14 cellular contexts compared by ENCODE assay signal in genomic region chr3:90010341-90010740, GRCh38.
DNase-seq lines count a peak whose midpoint lies in the region; ATAC-seq and TF ChIP-seq lines count a peak whose summit lies in the region.
"Had no signal": no experiment of that assay in that cellular context is flagged by ENCODE, and none has a peak within 500 bp of the region (broad histone marks: within the 10 kb centered on the region; RNA-seq: fewer than 3 reads in every experiment).

No MANE protein-coding gene starts in this region.

- peaks cover 16% of the 10 kb centered on the region for H3K4me1 Mint-ChIP-seq in Calu3 (ENCODE audit: low read depth, unreplicated experiment)
- H3K4me1 Mint-ChIP-seq: stimulated activated naive B cell treated with anti-CD40 and anti-IgM and Interleukin-4, amounts not matched to agents 10 μg/mL and 1 μg/mL and 100 μg/mL, for 72 hours had no signal

- POLR2A ChIA-PET in PC-3 (lab: Charles Lee; ENCODE audit: unreplicated experiment), result no interaction called here

- H3K27ac ChIP-seq in PC-3 (ENCODE audit: low read length), result no peak overlapping the region
- H3K27ac ChIP-seq in mesodermal cell (ENCODE audit: low read depth, low read length, severe bottlenecking), result peak overlapping the region; percentile 90

- H3K9ac ChIP-seq in PC-3 (ENCODE audit: low read length), result no peak overlapping the region
- H3K9ac ChIP-seq: SK-N-SH had no signal

- no peak overlapping the region for H3K4me3 ChIP-seq in PC-3 (ENCODE audit: low read length)
- H3K4me3 ChIP-seq in epithelial cell of esophagus (ENCODE audit: low read length), result no peak overlapping the region
- H3K4me3 ChIP-seq in mesodermal cell (ENCODE audit: extremely low read depth, insufficient read depth, low read length, poor library complexity, severe bottlenecking), result no peak overlapping the region

- no peaks in the 10 kb centered on the region for H3K36me3 Mint-ChIP-seq in Calu3 (ENCODE audit: insufficient read depth, unreplicated experiment)
- H3K36me3 Mint-ChIP-seq: stimulated activated naive B cell treated with anti-CD40 and anti-IgM and Interleukin-4, amounts not matched to agents 10 μg/mL and 1 μg/mL and 100 μg/mL, for 72 hours had no signal

- BruUV-seq in Calu3 (replicated peaks; lab: Mats Ljungman, UMichigan) (no TSS peak), PC-3 (replicated peaks; lab: Mats Ljungman, UMichigan) (no TSS peak)

- intact Hi-C loops in Calu3 (cut with micrococcal nuclease; ENCODE audit: unreplicated experiment), result loop anchor here (10.0 kb wide), 1 partner anchor 146 kb away; no protein-coding TSS in a partner anchor
- intact Hi-C loops in PC-3 (cut with micrococcal nuclease), result no loop called here

- CTCF ChIA-PET in Calu3 (lab: Charles Lee) (no interaction called here), PC-3 (lab: Charles Lee) (no interaction called here)

- no peaks in the 10 kb centered on the region for H3F3A ChIP-seq in PC-3 (ENCODE audit: low read length, unreplicated experiment)

- H3K4me3 Mint-ChIP-seq in Calu3 (ENCODE audit: low read depth, unreplicated experiment), result no peak overlapping the region
- H3K4me3 Mint-ChIP-seq: stimulated activated naive B cell treated with anti-CD40 and anti-IgM and Interleukin-4, amounts not matched to agents 10 μg/mL and 1 μg/mL and 100 μg/mL, for 72 hours had no signal

- H3K27me3 ChIP-seq in PC-3 (ENCODE audit: low read length), result peaks cover 2% of the 10 kb centered on the region; the same call in 1 of the 2 replicates

- no peaks in the 10 kb centered on the region for H3K36me3 ChIP-seq in PC-3 (ENCODE audit: low read depth, low read length)
- no peaks in the 10 kb centered on the region for H3K36me3 ChIP-seq in mesodermal cell (ENCODE audit: control insufficient read depth, insufficient read depth, low read length)

- H3K9me3 ChIP-seq in PC-3 (ENCODE audit: low read length) (no peaks in the 10 kb centered on the region), mesodermal cell (ENCODE audit: control insufficient read depth, low read length) (no peaks in the 10 kb centered on the region)
- H3K9me3 ChIP-seq: SK-N-SH had no signal

- H2AFZ ChIP-seq in PC-3 (ENCODE audit: low read length), result no peak overlapping the region

- 21 to 30% methylated on average over 2 to 3 of the region's 3 CpGs for WGBS in mesodermal cell (ENCODE audit: insufficient coverage in 2 of 2), 2 experiments

- H3K4me1 ChIP-seq in PC-3 (ENCODE audit: insufficient read depth, low read length), result peaks cover 3% of the 10 kb centered on the region
- peaks cover 7% of the 10 kb centered on the region for H3K4me1 ChIP-seq in mesodermal cell (ENCODE audit: control insufficient read depth, insufficient read depth, low read length, poor library complexity, severe bottlenecking)

- no peaks in the 10 kb centered on the region for H3K9me3 Mint-ChIP-seq in Calu3 (ENCODE audit: low read depth, unreplicated experiment)

- H3K27ac Mint-ChIP-seq in Calu3 (ENCODE audit: unreplicated experiment), result no peak overlapping the region
- H3K27ac Mint-ChIP-seq: stimulated activated naive B cell treated with anti-CD40 and anti-IgM and Interleukin-4, amounts not matched to agents 10 μg/mL and 1 μg/mL and 100 μg/mL, for 72 hours had no signal

- H3K79me2 ChIP-seq in PC-3 (ENCODE audit: low read length), result no peaks in the 10 kb centered on the region

- ATAC-seq in PC-3 (peak; percentile 45), HG02571 (IDR thresholded peaks at IDR 0.05; ENCODE audit: unreplicated experiment) (no peak), HG03521 (IDR thresholded peaks at IDR 0.05; ENCODE audit: unreplicated experiment) (no peak)
- ATAC-seq: stimulated activated naive B cell treated with anti-CD40 and anti-IgM and Interleukin-4, amounts not matched to agents 10 μg/mL and 1 μg/mL and 100 μg/mL, for 72 hours had no signal

- H3K27me3 Mint-ChIP-seq in Calu3 (ENCODE audit: unreplicated experiment), result no peaks in the 10 kb centered on the region
- H3K27me3 Mint-ChIP-seq: stimulated activated naive B cell treated with anti-CD40 and anti-IgM and Interleukin-4, amounts not matched to agents 10 μg/mL and 1 μg/mL and 100 μg/mL, for 72 hours had no signal

- TF ChIP-seq CTCF in Calu3 (IDR thresholded peaks at IDR 0.05; ENCODE audit: unreplicated experiment) (no peak), PC-3 (conservative IDR thresholded peaks at IDR 0.05; ENCODE audit: low read depth, low read length) (no peak), epithelial cell of esophagus (IDR thresholded peaks at IDR 0.05; ENCODE audit: insufficient read depth, low read depth, low read length, missing control alignments) (no peak)

- DNase-seq in Calu3 (peak; percentile 24), PC-3 (peak; percentile 49), epithelial cell of esophagus (ENCODE audit: low read depth) (peak; percentile 63), NAMALWA (ENCODE audit: low spot score) (no peak)
- no peak for DNase-seq in activated CD4-positive, alpha-beta T cell treated with anti-CD3 and anti-CD28 coated beads for 48 hours
- DNase-seq: DMS53; midbrain; NCI-H2081; posterior cingulate gyrus; SK-N-SH; stimulated activated naive B cell treated with anti-CD40 and anti-IgM and Interleukin-4, amounts not matched to agents 10 μg/mL and 1 μg/mL and 100 μg/mL, for 72 hours had no signal

- H4K20me1 ChIP-seq in PC-3 (ENCODE audit: low read length), result no peaks in the 10 kb centered on the region

- no peaks in the 10 kb centered on the region for H3K9me2 ChIP-seq in PC-3 (replicated peaks; ENCODE audit: low read length)
- H3K9me2 ChIP-seq: SK-N-SH had no signal

- H3K4me2 ChIP-seq in PC-3 (ENCODE audit: low read length), result no peak overlapping the region
- H3K4me2 ChIP-seq: SK-N-SH had no signal

Comparison
In these comparisons a context has a peak if more than half of its experiments do, and no peak if none do; other contexts are left out.
1. DNase-seq: peak in Calu3 (single experiment), PC-3 (single experiment) and epithelial cell of esophagus (single experiment); none in NAMALWA (single experiment) and activated CD4-positive, alpha-beta T cell treated with anti-CD3 and anti-CD28 coated beads for 48 hours (single experiment).